Comparison of ENCODE assay signal across 12 cellular contexts in genomic region chr13:48448963-48449614, GRCh38.
DNase-seq lines count a peak whose midpoint lies in the region; ATAC-seq lines count a peak whose summit lies in the region.
"Had no signal": no experiment of that assay in that cellular context is flagged by ENCODE, and none has a peak within 500 bp of the region (broad histone marks: within the 10 kb centered on the region; RNA-seq: fewer than 3 reads in every experiment).

No MANE protein-coding gene starts in this region.

- ATAC-seq in effector memory CD8-positive, alpha-beta T cell (replicated peaks), result peak; percentile 44
- ATAC-seq in GM21737 (IDR thresholded peaks at IDR 0.05; ENCODE audit: unreplicated experiment) (no peak), GM19395 (IDR thresholded peaks at IDR 0.05; ENCODE audit: unreplicated experiment) (no peak)
- no peak for ATAC-seq in stimulated activated memory B cell treated with anti-CD40 and anti-IgM and Interleukin-4, amounts not matched to agents 10 μg/mL and 1 μg/mL and 100 μg/mL, for 72 hours

- peak overlapping the region; percentile 7 to 39 for H3K27ac Mint-ChIP-seq in effector memory CD8-positive, alpha-beta T cell
- H3K27ac Mint-ChIP-seq in stimulated activated memory B cell treated with anti-CD40 and anti-IgM and Interleukin-4, amounts not matched to agents 10 μg/mL and 1 μg/mL and 100 μg/mL, for 72 hours, result no peak overlapping the region
- H3K27ac Mint-ChIP-seq: activated naive CD4-positive, alpha-beta T cell treated with anti-CD3 and anti-CD28 coated beads for 36 hours had no signal

- peak; percentile 81 for DNase-seq in ELR (ENCODE audit: low read depth)
- DNase-seq in NCI-H226, result peak; percentile 56
- DNase-seq in effector memory CD8-positive, alpha-beta T cell, result no peak
- DNase-seq in pons (ENCODE audit: low spot score), result peak; percentile 47
- DNase-seq in DMS 273 (lab: John Stamatoyannopoulos, UW; ENCODE audit: unreplicated experiment), result no peak
- DNase-seq: activated naive CD4-positive, alpha-beta T cell treated with anti-CD3 and anti-CD28 coated beads for 36 hours; islet precursor cell; NCI-H1092; stimulated activated CD4-positive, alpha-beta T cell treated with anti-CD3 and anti-CD28 coated beads, Interleukin-4, amount 100 ng/mL, for 4 hours had no signal

- no peaks in the 10 kb centered on the region for H3K36me3 Mint-ChIP-seq in effector memory CD8-positive, alpha-beta T cell (ENCODE audit: insufficient read depth)
- H3K36me3 Mint-ChIP-seq in stimulated activated memory B cell treated with anti-CD40 and anti-IgM and Interleukin-4, amounts not matched to agents 10 μg/mL and 1 μg/mL and 100 μg/mL, for 72 hours, result peaks cover 60% of the 10 kb centered on the region

- H3K27me3 Mint-ChIP-seq in effector memory CD8-positive, alpha-beta T cell, result no peaks in the 10 kb centered on the region
- H3K27me3 Mint-ChIP-seq in stimulated activated memory B cell treated with anti-CD40 and anti-IgM and Interleukin-4, amounts not matched to agents 10 μg/mL and 1 μg/mL and 100 μg/mL, for 72 hours, result no peaks in the 10 kb centered on the region

- H3K4me1 Mint-ChIP-seq in effector memory CD8-positive, alpha-beta T cell (ENCODE audit: low read depth in 2 of 2), result peaks cover 7 to 31% of the 10 kb centered on the region in 2 donors
- peaks cover 8% of the 10 kb centered on the region for H3K4me1 Mint-ChIP-seq in stimulated activated memory B cell treated with anti-CD40 and anti-IgM and Interleukin-4, amounts not matched to agents 10 μg/mL and 1 μg/mL and 100 μg/mL, for 72 hours

- no peaks in the 10 kb centered on the region for H3K9me3 Mint-ChIP-seq in effector memory CD8-positive, alpha-beta T cell
- peaks cover 16% of the 10 kb centered on the region for H3K9me3 Mint-ChIP-seq in stimulated activated memory B cell treated with anti-CD40 and anti-IgM and Interleukin-4, amounts not matched to agents 10 μg/mL and 1 μg/mL and 100 μg/mL, for 72 hours

- H3K4me3 Mint-ChIP-seq in effector memory CD8-positive, alpha-beta T cell, result peak overlapping the region in 1 of 2 donors; percentile 36
- no peak overlapping the region for H3K4me3 Mint-ChIP-seq in stimulated activated memory B cell treated with anti-CD40 and anti-IgM and Interleukin-4, amounts not matched to agents 10 μg/mL and 1 μg/mL and 100 μg/mL, for 72 hours
- H3K4me3 Mint-ChIP-seq: activated naive CD4-positive, alpha-beta T cell treated with anti-CD3 and anti-CD28 coated beads for 36 hours had no signal

Comparison
In these comparisons a context has a peak if more than half of its experiments do, and no peak if none do; other contexts are left out.
1. DNase-seq: peak in ELR (single experiment), NCI-H226 (single experiment) and pons (single experiment); none in effector memory CD8-positive, alpha-beta T cell (0 of 3) and DMS 273 (single experiment).